ENCODE assay signal across 8 cellular contexts in the genomic region with DNA sequence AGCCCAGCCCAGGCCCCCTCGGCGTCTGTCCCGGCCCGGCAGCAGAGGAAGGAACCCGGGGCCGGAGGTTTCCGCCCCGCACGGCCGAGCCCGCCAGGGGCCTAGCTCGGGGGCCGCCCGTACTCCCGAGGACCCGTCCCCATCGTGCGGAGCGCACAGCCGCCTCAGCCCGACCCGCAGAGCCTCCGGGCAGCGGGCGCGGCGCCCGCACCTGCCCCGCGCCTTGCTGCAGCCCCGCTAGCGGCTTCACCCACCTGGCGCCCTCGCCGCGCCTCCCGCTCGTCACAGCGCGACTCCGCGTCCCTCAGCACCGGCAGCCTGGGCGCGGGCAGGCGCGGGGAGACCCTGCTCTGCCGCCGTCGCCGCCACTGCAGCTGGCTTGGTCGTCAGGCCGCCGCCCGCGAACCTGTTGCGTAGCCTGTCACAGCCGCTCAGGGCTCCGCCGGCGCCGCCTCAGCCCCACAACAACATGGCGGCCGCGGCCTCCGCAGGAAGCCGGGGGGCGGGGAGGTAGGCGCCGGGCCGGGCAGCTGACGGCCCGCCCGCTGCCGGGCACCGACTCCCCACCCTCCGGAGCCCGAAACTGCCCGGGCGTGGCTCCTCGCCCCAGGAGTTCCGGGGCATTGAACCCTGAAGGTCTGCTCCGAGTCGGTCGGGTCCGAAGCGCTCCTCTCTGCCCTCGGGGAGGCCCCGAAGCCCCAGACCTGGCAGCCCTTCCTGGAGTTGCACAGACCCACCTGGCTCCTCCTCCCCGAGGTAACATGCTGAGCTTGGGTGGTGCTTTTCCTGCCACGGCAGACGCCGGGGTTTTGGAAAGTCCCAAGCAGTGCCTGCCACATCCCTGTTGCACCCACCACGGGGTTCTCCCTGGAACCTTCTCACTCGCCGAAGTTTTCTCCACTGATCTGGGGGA. TPM values are rescaled to one million over a fixed set of nuclear protein-coding genes. Genes with fewer than 3 reads are reported as not detected.
DNase-seq lines count a peak whose midpoint lies in the region; ATAC-seq and TF ChIP-seq lines count a peak whose summit lies in the region.

A gene (minus strand): TSS at position 487 of the 913 bp plus-strand sequence. CDS start 32,454 bp downstream, outside the sequence.

- H2AFZ ChIP-seq in hepatocyte, result peak within 1 kb of the TSS; percentile 49

- H3K4me3 ChIP-seq in astrocyte of the cerebellum (ENCODE audit: low read depth, low read length) (peak within 1 kb of the TSS; percentile 78), hepatocyte (peak within 1 kb of the TSS; percentile 90), retinal pigment epithelial cell (ENCODE audit: low read length) (peak within 1 kb of the TSS; percentile 70)

- H4K20me1 ChIP-seq in hepatocyte (ENCODE audit: insufficient read depth, poor library complexity, severe bottlenecking), result no peaks in the 10 kb centered on the region

- H3K27ac ChIP-seq in hepatocyte, result peak within 1 kb of the TSS; percentile 98

- H3K4me1 ChIP-seq in hepatocyte (ENCODE audit: insufficient read depth), result peaks cover 10% of the 10 kb centered on the region

- H3K36me3 ChIP-seq in hepatocyte (replicated peaks; ENCODE audit: insufficient read depth, low read depth), result no peaks in the 10 kb centered on the region

- peaks cover 46% of the 10 kb centered on the region for H3K79me2 ChIP-seq in hepatocyte

- no peaks in the 10 kb centered on the region for H3K27me3 ChIP-seq in hepatocyte

- DNase-seq in NCI-H128 (lab: John Stamatoyannopoulos, UW; ENCODE audit: unreplicated experiment) (peak; percentile 76), T1000 (lab: John Stamatoyannopoulos, UW) (peak; percentile 61), astrocyte of the cerebellum (ENCODE audit: low read depth) (no peak), hepatocyte (ENCODE audit: low spot score) (peak; percentile 90), retinal pigment epithelial cell (ENCODE audit: low read depth) (no peak), middle frontal gyrus (ENCODE audit: extremely low spot score, low spot score) (no peak)

- H3K9me2 ChIP-seq in hepatocyte (replicated peaks; ENCODE audit: insufficient read depth), result no peaks in the 10 kb centered on the region

- 3% methylated on average over 53 of the region's 96 CpGs for WGBS in hepatocyte (ENCODE audit: low lambda C conversion rate, missing lambda C conversion rate)

- in situ Hi-C loops in astrocyte of the cerebellum (cut with HindIII; ENCODE audit: low sequenced_read_pairs), result no loop called here

- ATAC-seq in GM18502 (IDR thresholded peaks at IDR 0.05; ENCODE audit: poor library complexity, unreplicated experiment), result peak; percentile 82
- peak; percentile 81 for ATAC-seq in HG02759 (IDR thresholded peaks at IDR 0.05; ENCODE audit: unreplicated experiment)

- TF ChIP-seq CTCF in astrocyte of the cerebellum (IDR thresholded peaks at IDR 0.05; ENCODE audit: low read depth, low read length, missing control alignments), result no peak
- TF ChIP-seq CTCF in hepatocyte (IDR thresholded peaks at IDR 0.05; ENCODE audit: poor library complexity), result no peak
- no peak for TF ChIP-seq CTCF in retinal pigment epithelial cell (conservative IDR thresholded peaks at IDR 0.05; ENCODE audit: low read depth, low read length)

- H3K9me3 ChIP-seq in hepatocyte (ENCODE audit: low read depth), result no peaks in the 10 kb centered on the region

- H3K4me2 ChIP-seq in hepatocyte, result peak within 1 kb of the TSS; percentile 87

RNA-seq across cellular contexts. Expression of the gene that starts here (rescaled TPM):
- total RNA-seq in hepatocyte, result 24.5 and 34.4 TPM in 2 replicates
- 20.3 and 29.4 TPM in 2 replicates for polyA plus RNA-seq in hepatocyte

Comparison
In these comparisons a context has a peak if more than half of its experiments do, and no peak if none do; other contexts are left out.
1. DNase-seq: peak in NCI-H128 (single experiment), T1000 (single experiment) and hepatocyte (single experiment); none in astrocyte of the cerebellum (single experiment), retinal pigment epithelial cell (single experiment) and middle frontal gyrus (single experiment).
2. Peak in every context shown above with its lines, with median percentiles within 50 percentile points of each other: H3K4me3 ChIP-seq.